In the genomic region with DNA sequence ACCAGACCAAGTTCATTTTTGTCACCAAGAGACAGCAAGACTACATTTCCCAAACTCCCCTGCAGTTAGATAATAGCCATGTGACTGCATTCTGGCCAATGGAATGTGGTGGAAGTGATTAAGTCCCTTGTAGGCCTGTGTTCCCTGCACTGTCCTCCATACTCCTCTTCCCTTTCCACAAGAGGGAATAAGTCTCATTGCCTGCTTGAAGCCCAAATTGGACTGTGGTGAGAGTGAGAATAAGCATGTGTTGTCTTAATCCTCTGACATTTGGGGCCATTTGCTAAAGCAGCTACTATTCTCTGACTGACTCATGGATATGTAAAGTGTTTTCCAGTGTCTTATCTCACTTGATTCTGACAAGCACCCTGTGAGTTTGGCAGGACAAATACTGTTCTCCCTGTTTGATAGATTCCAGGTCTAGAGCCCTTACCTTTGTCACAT, we compare ENCODE assay signal across 11 cellular contexts. TPM values are rescaled to one million over a fixed set of nuclear protein-coding genes. Genes with fewer than 3 reads are reported as not detected.
DNase-seq lines count a peak whose midpoint lies in the region; ATAC-seq and TF ChIP-seq lines count a peak whose summit lies in the region.
"Had no signal": no experiment of that assay in that cellular context is flagged by ENCODE, and none has a peak within 500 bp of the region (broad histone marks: within the 10 kb centered on the region; RNA-seq: fewer than 3 reads in every experiment).

No MANE protein-coding gene starts in this region.

- no peak overlapping the region for H3K4me3 ChIP-seq in iPS DF 6.9 (ENCODE audit: low read length)
- H3K4me3 ChIP-seq in esophagus squamous epithelium = no peak overlapping the region
- H3K4me3 ChIP-seq in thyroid gland (replicated peaks in 1 of 3) = no peak overlapping the region

- H3K4me1 ChIP-seq in iPS DF 6.9 (ENCODE audit: control insufficient read depth, insufficient read depth, low read length) (no peaks in the 10 kb centered on the region), esophagus squamous epithelium (no peaks in the 10 kb centered on the region), thyroid gland (peaks cover 5 to 16% of the 10 kb centered on the region in 2 donors)

- H3K36me3 ChIP-seq in iPS DF 6.9 (ENCODE audit: control insufficient read depth, insufficient read depth, low read length) (no peaks in the 10 kb centered on the region), esophagus squamous epithelium (no peaks in the 10 kb centered on the region), thyroid gland (no peaks in the 10 kb centered on the region)

- no peaks in the 10 kb centered on the region for H3K36me3 Mint-ChIP-seq in WTC11
- H3K36me3 Mint-ChIP-seq in activated T-helper 2 cell treated with anti-CD3 and anti-CD28 coated beads, Interferon-gamma antibody, Interleukin-2, Interleukin-4, amounts not matched to agents 10 μg/mL and 5 μg/mL and 100 μg/mL, durations not matched to agents 14 hours and 24 hours and 36 hours (ENCODE audit: low read depth) = peaks cover 57% of the 10 kb centered on the region
- H3K36me3 Mint-ChIP-seq: CD8-positive, alpha-beta T cell had no signal

- peaks cover 3% of the 10 kb centered on the region; the same call in 1 of the 2 replicates for H3K27me3 Mint-ChIP-seq in WTC11 (ENCODE audit: low read depth)
- H3K27me3 Mint-ChIP-seq in activated T-helper 2 cell treated with anti-CD3 and anti-CD28 coated beads, Interferon-gamma antibody, Interleukin-2, Interleukin-4, amounts not matched to agents 10 μg/mL and 5 μg/mL and 100 μg/mL, durations not matched to agents 14 hours and 24 hours and 36 hours (ENCODE audit: low read depth) = no peaks in the 10 kb centered on the region

- H3K27me3 ChIP-seq in iPS DF 6.9 (ENCODE audit: control insufficient read depth, insufficient read depth, low read length) = no peaks in the 10 kb centered on the region
- peaks cover 0 to 4% (median 0%) of the 10 kb centered on the region in 4 donors for H3K27me3 ChIP-seq in esophagus squamous epithelium
- H3K27me3 ChIP-seq in thyroid gland = no peaks in the 10 kb centered on the region

- no peak overlapping the region; the same call in 1 of the 2 replicates for H3K27ac Mint-ChIP-seq in WTC11
- no peak overlapping the region for H3K27ac Mint-ChIP-seq in activated T-helper 2 cell treated with anti-CD3 and anti-CD28 coated beads, Interferon-gamma antibody, Interleukin-2, Interleukin-4, amounts not matched to agents 10 μg/mL and 5 μg/mL and 100 μg/mL, durations not matched to agents 14 hours and 24 hours and 36 hours
- H3K27ac Mint-ChIP-seq: CD8-positive, alpha-beta T cell had no signal

- POLR2A ChIA-PET in WTC11 (lab: Charles Lee) = no interaction called here

- H3K4me3 Mint-ChIP-seq in WTC11 = no peak overlapping the region
- H3K4me3 Mint-ChIP-seq in activated T-helper 2 cell treated with anti-CD3 and anti-CD28 coated beads, Interferon-gamma antibody, Interleukin-2, Interleukin-4, amounts not matched to agents 10 μg/mL and 5 μg/mL and 100 μg/mL, durations not matched to agents 14 hours and 24 hours and 36 hours (ENCODE audit: low read depth) = no peak overlapping the region
- H3K4me3 Mint-ChIP-seq: CD8-positive, alpha-beta T cell had no signal

- ATAC-seq in Right ventricle myocardium inferior (peak; percentile 91), WTC11 (peak; percentile 100), GM21447 (IDR thresholded peaks at IDR 0.05; ENCODE audit: unreplicated experiment) (no peak)
- ATAC-seq: CD8-positive, alpha-beta T cell had no signal

- peaks cover 13% of the 10 kb centered on the region for H3K9me3 Mint-ChIP-seq in WTC11
- peaks cover 3% of the 10 kb centered on the region for H3K9me3 Mint-ChIP-seq in activated T-helper 2 cell treated with anti-CD3 and anti-CD28 coated beads, Interferon-gamma antibody, Interleukin-2, Interleukin-4, amounts not matched to agents 10 μg/mL and 5 μg/mL and 100 μg/mL, durations not matched to agents 14 hours and 24 hours and 36 hours
- H3K9me3 Mint-ChIP-seq: CD8-positive, alpha-beta T cell had no signal

- TF ChIP-seq POLR2A in esophagus squamous epithelium (IDR thresholded peaks at IDR 0.05) (no peak), thyroid gland (IDR thresholded peaks at IDR 0.05) (no peak)

- H3K27ac ChIP-seq in iPS DF 6.9 (ENCODE audit: low read length) (no peak overlapping the region), esophagus squamous epithelium (no peak overlapping the region), thyroid gland (no peak overlapping the region)

- CTCF ChIA-PET in WTC11 (lab: Charles Lee) = no interaction called here

- no peak for TF ChIP-seq CTCF in WTC11 (IDR thresholded peaks at IDR 0.05)
- no peak for TF ChIP-seq CTCF in esophagus squamous epithelium (IDR thresholded peaks at IDR 0.05)
- TF ChIP-seq CTCF in thyroid gland (IDR thresholded peaks at IDR 0.05) = no peak

- DNase-seq in Right ventricle myocardium inferior (ENCODE audit: missing footprints) = no peak
- no peak for DNase-seq in cardiac septum (ENCODE audit: low spot score)
- DNase-seq in WTC11 (ENCODE audit: low spot score) = no peak
- peak; percentile 39 for DNase-seq in iPS DF 6.9 (ENCODE audit: low read depth, low spot score)
- no peak for DNase-seq in esophagus squamous epithelium (lab: John Stamatoyannopoulos, UW)
- no peak for DNase-seq in thyroid gland
- DNase-seq in activated T-helper 2 cell treated with anti-CD3 and anti-CD28 coated beads, Interferon-gamma antibody, Interleukin-2, Interleukin-4, amounts not matched to agents 10 μg/mL and 5 μg/mL and 100 μg/mL, durations not matched to agents 14 hours and 24 hours and 36 hours (ENCODE audit: low spot score) = no peak
- DNase-seq: CD8-positive, alpha-beta T cell; HCEC 1CT; NCI-H510A treated with DMSO at 0.1 percent for 48 hours had no signal

- H3K9me3 ChIP-seq in iPS DF 6.9 (ENCODE audit: control insufficient read depth, insufficient read depth, low read length) = no peaks in the 10 kb centered on the region
- no peaks in the 10 kb centered on the region for H3K9me3 ChIP-seq in esophagus squamous epithelium
- no peaks in the 10 kb centered on the region for H3K9me3 ChIP-seq in thyroid gland

- H3K4me1 Mint-ChIP-seq in WTC11 = peaks cover 7% of the 10 kb centered on the region
- peaks cover 13% of the 10 kb centered on the region for H3K4me1 Mint-ChIP-seq in activated T-helper 2 cell treated with anti-CD3 and anti-CD28 coated beads, Interferon-gamma antibody, Interleukin-2, Interleukin-4, amounts not matched to agents 10 μg/mL and 5 μg/mL and 100 μg/mL, durations not matched to agents 14 hours and 24 hours and 36 hours (ENCODE audit: low read depth)

- intact Hi-C loops in Right ventricle myocardium inferior (cut with DNase I) (no loop called here), cardiac septum (cut with DNase I) (no loop called here), esophagus squamous epithelium (cut with DNase I) (no loop called here), thyroid gland (cut with DNase I) (no loop called here)
- intact Hi-C loops in activated T-helper 2 cell treated with anti-CD3 and anti-CD28 coated beads, Interferon-gamma antibody, Interleukin-2, Interleukin-4, amounts not matched to agents 10 μg/mL and 5 μg/mL and 100 μg/mL, durations not matched to agents 14 hours and 24 hours and 36 hours (cut with micrococcal nuclease) = no loop called here

TF ChIP-seq in WTC11, 78 proteins besides CTCF, POLR2A, EP300 and RAD21:
- TF ChIP-seq NFYB (CRISPR knock-in tag; conservative IDR thresholded peaks at IDR 0.05; ENCODE audit: low read depth) = peak; percentile 75
- no peak for TF ChIP-seq MYBL2 (CRISPR knock-in tag; IDR thresholded peaks at IDR 0.05)
- peak; percentile 95 for TF ChIP-seq USF1 (CRISPR knock-in tag; IDR thresholded peaks at IDR 0.05)
- TF ChIP-seq, protein P1, sequence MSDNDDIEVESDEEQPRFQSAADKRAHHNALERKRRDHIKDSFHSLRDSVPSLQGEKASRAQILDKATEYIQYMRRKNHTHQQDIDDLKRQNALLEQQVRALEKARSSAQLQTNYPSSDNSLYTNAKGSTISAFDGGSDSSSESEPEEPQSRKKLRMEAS (CRISPR knock-in tag; IDR thresholded peaks at IDR 0.05) = peak; percentile 45; the same call in 1 of the 2 replicates
- peak; percentile 95 for TF ChIP-seq USF2 (CRISPR knock-in tag; IDR thresholded peaks at IDR 0.05)
- no peak for TF ChIP-seq CBFB (CRISPR knock-in tag; IDR thresholded peaks at IDR 0.05; ENCODE audit: low read depth)

RNA-seq across cellular contexts. Expression of gene PIK3R6, which starts 20.7 kb away (rescaled TPM):
- 0.78 TPM for total RNA-seq in Right ventricle myocardium inferior
- 1.00 TPM for total RNA-seq in cardiac septum
- total RNA-seq in WTC11 (2021) = 0.15 to 0.23 TPM (median 0.21 TPM) in 3 replicates
- total RNA-seq in esophagus squamous epithelium = 1 to 10 TPM in 1 of 4 donors, under 1 TPM in 3; 0.22 to 2.5 (median 0.35) TPM
- total RNA-seq in thyroid gland = under 1 TPM in 1 of 4 donors, not detected in 3; 0.22 TPM
- 9.8 and 10.1 TPM in 2 replicates for total RNA-seq in activated T-helper 2 cell treated with anti-CD3 and anti-CD28 coated beads, Interferon-gamma antibody, Interleukin-2, Interleukin-4, amounts not matched to agents 10 μg/mL and 5 μg/mL and 100 μg/mL, durations not matched to agents 14 hours and 24 hours and 36 hours

RNA-seq across cellular contexts. Expression of gene MFSD6L, which starts 47.6 kb away (rescaled TPM):
- total RNA-seq in Right ventricle myocardium inferior (0.11 TPM), cardiac septum (not detected), WTC11 (2021) (4.0 to 5.2 TPM (median 4.5 TPM) in 3 replicates), esophagus squamous epithelium (under 1 TPM; 0.19 to 0.62 (median 0.48) TPM), thyroid gland (10 to 100 TPM in 2 of 4 donors, 1 to 10 TPM in 2; 2.4 to 18.6 (median 11.8) TPM)
- 0.64 and 0.94 TPM in 2 replicates for total RNA-seq in activated T-helper 2 cell treated with anti-CD3 and anti-CD28 coated beads, Interferon-gamma antibody, Interleukin-2, Interleukin-4, amounts not matched to agents 10 μg/mL and 5 μg/mL and 100 μg/mL, durations not matched to agents 14 hours and 24 hours and 36 hours
- total RNA-seq: CD8-positive, alpha-beta T cell had no signal
